20 cellular contexts compared by ENCODE assay signal in genomic region chr2:220956429-220956828, GRCh38.
"Had no signal": no experiment of that assay in that cellular context is flagged by ENCODE, and none has a peak within 500 bp of the region (broad histone marks: within the 10 kb centered on the region; RNA-seq: fewer than 3 reads in every experiment).

No MANE protein-coding gene starts in this region.

- H3K27ac ChIP-seq: ascending aorta, body of pancreas had no signal

- H3K36me3 ChIP-seq: ascending aorta had no signal

- H3K27me3 ChIP-seq: ascending aorta, body of pancreas had no signal

- FAIRE-seq: bronchial epithelial cell, K562, RCC 7860 had no signal

- DNase-seq: activated CD4-positive, alpha-beta T cell treated with anti-CD3 and anti-CD28 coated beads for 4 hours; activated CD8-positive, alpha-beta memory T cell treated with anti-CD3 and anti-CD28 coated beads, Interleukin-2, amount 50 U/mL, for 4 hours; activated CD8-positive, alpha-beta T cell treated with anti-CD3 and anti-CD28 coated beads for 36 hours; activated gamma-delta T cell treated with Interleukin-2 at 50 U/mL for 16 hours; activated T-cell treated with anti-CD3 and anti-CD28 coated beads, Interleukin-2, amount 50 U/mL, for 72 hours; body of pancreas; Karpas-422; MM.1S; NCI-H1105; NCI-H146; NCI-H187 treated with DMSO at 0.1 percent for 48 hours; NCI-H2081 treated with DMSO at 0.1 percent for 48 hours; NCI-H226; PC-3; SHP77 treated with DMSO at 0.1 percent for 48 hours had no signal

- H3K9me3 ChIP-seq: ascending aorta, body of pancreas had no signal

- ATAC-seq: activated CD4-positive, CD25-positive, alpha-beta regulatory T cell treated with anti-CD3 and anti-CD28 coated beads, Interleukin-2, amount 50 U/mL, for 24 hours; activated CD8-positive, alpha-beta T cell treated with anti-CD3 and anti-CD28 coated beads for 36 hours; activated T-cell treated with anti-CD3 and anti-CD28 coated beads, Interleukin-2, amount 50 U/mL, for 72 hours; body of pancreas; K562; PC-3 had no signal

- H3K4me3 ChIP-seq: ascending aorta, body of pancreas, K562 had no signal
